Comparison of ENCODE assay signal across 1 cellular context in the genomic region with DNA sequence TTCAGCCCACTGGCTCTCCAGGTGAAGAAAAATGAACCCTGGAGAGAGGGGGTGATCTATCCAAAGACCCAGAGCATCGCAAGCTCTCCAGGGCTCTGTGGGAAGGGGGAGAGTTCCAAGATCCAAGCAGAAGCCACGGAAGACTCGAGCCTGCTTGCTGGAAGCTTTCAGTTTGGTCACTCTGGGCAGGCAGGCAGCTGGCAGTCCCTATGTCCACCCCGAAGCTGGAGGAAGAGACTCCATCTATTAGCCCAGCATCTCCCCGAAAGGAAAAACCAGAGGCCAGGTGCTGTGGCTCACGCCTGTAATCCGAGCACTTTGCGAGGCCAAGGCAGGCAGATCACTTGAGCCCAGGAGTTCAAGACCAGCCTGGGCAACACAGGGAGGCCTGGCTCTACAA.
TF ChIP-seq lines count a peak whose summit lies in the region.

No MANE protein-coding gene starts in this region.

TF ChIP-seq in H1, 55 proteins besides CTCF, POLR2A, EP300 and RAD21:
- TF ChIP-seq JUND (IDR thresholded peaks at IDR 0.05; ENCODE audit: low read length), result no peak
- TF ChIP-seq CEBPB (IDR thresholded peaks at IDR 0.05; ENCODE audit: low read depth, low read length), result no peak
- TF ChIP-seq, protein P1, sequence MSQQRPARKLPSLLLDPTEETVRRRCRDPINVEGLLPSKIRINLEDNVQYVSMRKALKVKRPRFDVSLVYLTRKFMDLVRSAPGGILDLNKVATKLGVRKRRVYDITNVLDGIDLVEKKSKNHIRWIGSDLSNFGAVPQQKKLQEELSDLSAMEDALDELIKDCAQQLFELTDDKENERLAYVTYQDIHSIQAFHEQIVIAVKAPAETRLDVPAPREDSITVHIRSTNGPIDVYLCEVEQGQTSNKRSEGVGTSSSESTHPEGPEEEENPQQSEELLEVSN (IDR thresholded peaks at IDR 0.05), result no peak
- no peak for TF ChIP-seq RXRA (IDR thresholded peaks at IDR 0.05; ENCODE audit: insufficient read depth, low read depth, low read length)
